Comparison of ENCODE assay signal across 10 cellular contexts in the genomic region with DNA sequence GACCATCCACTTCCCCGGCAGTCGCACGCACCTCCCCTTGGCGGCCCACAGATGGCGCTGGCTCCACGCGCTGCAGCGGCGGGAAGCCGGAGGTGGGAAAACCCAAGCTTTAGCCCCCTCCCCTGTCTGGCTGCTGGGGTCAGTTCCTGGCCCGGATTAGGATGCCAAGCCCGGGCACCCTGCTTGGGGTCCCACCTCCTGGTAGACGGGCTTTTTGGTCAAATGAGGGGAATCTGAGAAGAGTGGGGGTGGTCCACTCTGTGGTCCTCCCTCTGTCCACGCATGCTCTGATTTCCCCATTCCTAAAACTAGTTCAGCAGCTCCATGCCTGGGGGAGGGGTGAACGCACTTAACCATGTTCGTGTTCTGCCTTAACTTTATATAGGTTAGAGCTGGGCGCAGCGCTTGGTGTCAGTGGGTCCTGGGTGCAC. TPM values are rescaled to one million over a fixed set of nuclear protein-coding genes. Genes with fewer than 3 reads are reported as not detected.
DNase-seq lines count a peak whose midpoint lies in the region; ATAC-seq and TF ChIP-seq lines count a peak whose summit lies in the region.
"Had no signal": no experiment of that assay in that cellular context is flagged by ENCODE, and none has a peak within 500 bp of the region (broad histone marks: within the 10 kb centered on the region; RNA-seq: fewer than 3 reads in every experiment).

No MANE protein-coding gene starts in this region.

- POLR2A ChIA-PET in HEK293T (lab: Yijun Ruan, JAX) = no interaction called here

- CTCF ChIA-PET in HEK293T (lab: Yijun Ruan, JAX) = interaction anchor here (0.5 to 1.5 kb wide), 6 partner anchors 10 to 368 kb away, joined by 3 to 17 read pairs (median 4); a partner anchor contains a TSS

- peak overlapping the region; percentile 50 for H3K4me2 ChIP-seq in BLaER1

- peaks cover 8% of the 10 kb centered on the region; the same call in 1 of the 2 replicates for H3K9me3 ChIP-seq in BLaER1

- no peaks in the 10 kb centered on the region for H3K27me3 ChIP-seq in BLaER1

- H3K9me3 Mint-ChIP-seq in activated naive CD8-positive, alpha-beta T cell (ENCODE audit: low read depth) = no peaks in the 10 kb centered on the region

- H3K9ac ChIP-seq in BLaER1 = no peak overlapping the region

- no peak overlapping the region for H3K4me3 ChIP-seq in BLaER1

- H3K36me3 ChIP-seq in BLaER1 = no peaks in the 10 kb centered on the region

- peak overlapping the region; percentile 34; the same call in 1 of the 2 replicates for H3K27ac ChIP-seq in BLaER1

- H3K4me1 Mint-ChIP-seq in activated naive CD8-positive, alpha-beta T cell (ENCODE audit: low read depth) = peaks cover 9% of the 10 kb centered on the region

- peak; percentile 73 for DNase-seq in HEK293T (ENCODE audit: extremely low spot score)
- DNase-seq in left kidney (ENCODE audit: low read depth, low spot score) = peak; percentile 47
- DNase-seq in ureter (ENCODE audit: low spot score) = peak; percentile 41
- DNase-seq in effector CD4-positive, alpha-beta T cell = no peak

- H3K4me1 ChIP-seq in BLaER1 = peaks cover 58% of the 10 kb centered on the region

- H3K36me3 Mint-ChIP-seq in activated naive CD8-positive, alpha-beta T cell = no peaks in the 10 kb centered on the region

- H3K27ac Mint-ChIP-seq in activated naive CD8-positive, alpha-beta T cell = no peak overlapping the region

- peak overlapping the region; percentile 2 for H3K4me3 Mint-ChIP-seq in activated naive CD8-positive, alpha-beta T cell

- H4K20me1 ChIP-seq in BLaER1 = no peaks in the 10 kb centered on the region

- ATAC-seq in GM19463 (IDR thresholded peaks at IDR 0.05; ENCODE audit: unreplicated experiment) (no peak), GM18519 (IDR thresholded peaks at IDR 0.05; ENCODE audit: low FRiP score, unreplicated experiment) (no peak)

- H3K27me3 Mint-ChIP-seq in activated naive CD8-positive, alpha-beta T cell = peaks cover 9% of the 10 kb centered on the region

TF ChIP-seq in HEK293T, 16 proteins besides CTCF, POLR2A, EP300 and RAD21:
- no peak for TF ChIP-seq ELF4 (IDR thresholded peaks at IDR 0.05)
- no peak for TF ChIP-seq TARDBP (IDR thresholded peaks at IDR 0.05)
- peak; percentile 57; the same call in 1 of the 2 replicates for TF ChIP-seq L3MBTL2 (conservative IDR thresholded peaks at IDR 0.05)
- TF ChIP-seq SP1 (IDR thresholded peaks at IDR 0.05) = no peak
- no peak for TF ChIP-seq SUZ12 (IDR thresholded peaks at IDR 0.05)
TF ChIP-seq in HEK293T: peak in this region for 1.

RNA-seq across cellular contexts. Expression of a gene that starts 8.1 kb away (rescaled TPM):
- 10.3 TPM for total RNA-seq in ureter

RNA-seq across cellular contexts. Expression of a gene that starts 48.5 kb away (rescaled TPM):
- not detected for total RNA-seq in ureter
- total RNA-seq: glomerular endothelial cell, urinary bladder had no signal

RNA-seq across cellular contexts. Expression of a gene that starts 48.5 kb away (rescaled TPM):
- total RNA-seq in ureter = not detected
- total RNA-seq: glomerular endothelial cell, urinary bladder had no signal
